ENCODE assay signal across 17 cellular contexts in genomic region chr12:114443607-114444421, GRCh38. TPM values are rescaled to one million over a fixed set of nuclear protein-coding genes. Genes with fewer than 3 reads are reported as not detected.
DNase-seq lines count a peak whose midpoint lies in the region; ATAC-seq and TF ChIP-seq lines count a peak whose summit lies in the region.
"Had no signal": no experiment of that assay in that cellular context is flagged by ENCODE, and none has a peak within 500 bp of the region (broad histone marks: within the 10 kb centered on the region; RNA-seq: fewer than 3 reads in every experiment).

No MANE protein-coding gene starts in this region.

- H4K5ac ChIP-seq in H9 (ENCODE audit: insufficient read length, low read depth, low read length), result no peak overlapping the region

- intact Hi-C loops in left ventricle myocardium superior (cut with micrococcal nuclease), result no loop called here
- intact Hi-C loops in activated naive CD4-positive, alpha-beta T cell treated with anti-CD3 and anti-CD28 coated beads for 36 hours (cut with micrococcal nuclease), result loop anchor here (10.0 kb wide), 1 partner anchor 969 kb away; the partner anchor contains the start of gene LHX5

- H3T11ph ChIP-seq in H9 (ENCODE audit: low read length), result no peak overlapping the region

- peaks cover 6% of the 10 kb centered on the region for H3F3A ChIP-seq in neural progenitor cell (ENCODE audit: low read depth)

- H3K23ac ChIP-seq in H9 (ENCODE audit: insufficient read length, low read depth, low read length), result no peak overlapping the region

- H3K4me1 Mint-ChIP-seq in H9 (peaks cover 12 to 44% of the 10 kb centered on the region in 2 experiments), neural progenitor cell (no peaks in the 10 kb centered on the region)
- H3K4me1 Mint-ChIP-seq in activated naive CD4-positive, alpha-beta T cell treated with anti-CD3 and anti-CD28 coated beads for 36 hours (ENCODE audit: low read depth), result no peaks in the 10 kb centered on the region

- DNase-seq in H9 (peak; percentile 53), coronary artery (ENCODE audit: low spot score) (no peak), left ventricle myocardium superior (peak; percentile 52), neural progenitor cell (ENCODE audit: low spot score) (peak; percentile 59), globus pallidus (ENCODE audit: low spot score) (no peak)
- no peak for DNase-seq in stimulated activated CD4-positive, alpha-beta T cell treated with anti-CD3 and anti-CD28 coated beads, Interleukin-4, amount 100 ng/mL, for 1 hour
- no peak for DNase-seq in activated naive CD4-positive, alpha-beta T cell treated with anti-CD3 and anti-CD28 coated beads for 36 hours
- DNase-seq: AML-193, Caco-2, DMS53, NCI-H1092, NCI-H1930, NCI-H510A, Peyer's patch, SIG-M5 had no signal

- H3K9me3 Mint-ChIP-seq in H9 (peaks cover 0 to 15% of the 10 kb centered on the region in 2 experiments; a peak in 2 of 5 replicates), neural progenitor cell (no peaks in the 10 kb centered on the region)
- no peaks in the 10 kb centered on the region for H3K9me3 Mint-ChIP-seq in activated naive CD4-positive, alpha-beta T cell treated with anti-CD3 and anti-CD28 coated beads for 36 hours

- H3K9ac ChIP-seq in H9 (ENCODE audit: extremely low read depth, insufficient read length, low read length), result no peak overlapping the region
- H3K9ac ChIP-seq in neural progenitor cell, result no peak overlapping the region
- H3K9ac ChIP-seq: KMS-11 had no signal

- peak overlapping the region; percentile 16 for H3K4me3 ChIP-seq in coronary artery
- H3K4me3 ChIP-seq in neural progenitor cell, result no peak overlapping the region
- H3K4me3 ChIP-seq: Peyer's patch had no signal

- no peak overlapping the region for H3K14ac ChIP-seq in H9 (ENCODE audit: insufficient read depth, low read length)

- TF ChIP-seq CTCF in H9 (conservative IDR thresholded peaks at IDR 0.05), result no peak
- no peak for TF ChIP-seq CTCF in coronary artery (IDR thresholded peaks at IDR 0.05)
- no peak for TF ChIP-seq CTCF in neural progenitor cell (IDR thresholded peaks at IDR 0.05)

- H3K79me2 ChIP-seq in H9 (ENCODE audit: insufficient read depth, low read length), result no peaks in the 10 kb centered on the region
- H3K79me2 ChIP-seq in neural progenitor cell (ENCODE audit: low read depth), result no peaks in the 10 kb centered on the region

- H4K20me1 ChIP-seq in H9 (ENCODE audit: control insufficient read depth, insufficient read depth, insufficient read length), result peaks cover 2% of the 10 kb centered on the region
- peaks cover 100% of the 10 kb centered on the region for H4K20me1 ChIP-seq in neural progenitor cell (ENCODE audit: low read depth)

- no peak overlapping the region for H2AK5ac ChIP-seq in H9 (ENCODE audit: insufficient read length, low read length)

- H3K27ac Mint-ChIP-seq in H9, result no peak overlapping the region
- H3K27ac Mint-ChIP-seq in neural progenitor cell, result no peak overlapping the region
- H3K27ac Mint-ChIP-seq in activated naive CD4-positive, alpha-beta T cell treated with anti-CD3 and anti-CD28 coated beads for 36 hours, result no peak overlapping the region

- H3K27me3 ChIP-seq in H9 (ENCODE audit: insufficient read depth, low read length) (peaks cover 99% of the 10 kb centered on the region), neural progenitor cell (peaks cover 100% of the 10 kb centered on the region)

- H3K4me2 ChIP-seq in H9 (ENCODE audit: insufficient read depth, insufficient read length, low read length) (no peak overlapping the region), neural progenitor cell (no peak overlapping the region)
- H3K4me2 ChIP-seq: KMS-11 had no signal

- no peaks in the 10 kb centered on the region for H3K4me1 ChIP-seq in H9 (ENCODE audit: insufficient read depth, low read length)
- no peaks in the 10 kb centered on the region for H3K4me1 ChIP-seq in neural progenitor cell
- H3K4me1 ChIP-seq: Caco-2, Peyer's patch had no signal

- ATAC-seq in left ventricle myocardium superior, result peak; percentile 44

- no peak overlapping the region for H2BK5ac ChIP-seq in H9 (ENCODE audit: insufficient read length, low read length)

- H2BK15ac ChIP-seq in H9 (ENCODE audit: low read depth, low read length), result no peak overlapping the region

- no peak overlapping the region for H2BK12ac ChIP-seq in H9 (ENCODE audit: insufficient read length, low read depth, low read length)

- H2AFZ ChIP-seq in H9 (ENCODE audit: low read length) (no peak overlapping the region), neural progenitor cell (replicated peaks) (no peak overlapping the region)

- H3K9me3 ChIP-seq in H9 (ENCODE audit: control insufficient read depth, low read depth, low read length) (no peaks in the 10 kb centered on the region), neural progenitor cell (ENCODE audit: low read depth) (no peaks in the 10 kb centered on the region)
- H3K9me3 ChIP-seq: Caco-2, Peyer's patch had no signal

- H3K27me3 Mint-ChIP-seq in H9 (ENCODE audit: low read depth) (peaks cover 100% of the 10 kb centered on the region), neural progenitor cell (ENCODE audit: insufficient read depth, low read depth) (peaks cover 84% of the 10 kb centered on the region)
- peaks cover 74% of the 10 kb centered on the region for H3K27me3 Mint-ChIP-seq in activated naive CD4-positive, alpha-beta T cell treated with anti-CD3 and anti-CD28 coated beads for 36 hours (ENCODE audit: low read depth)

- H3K79me1 ChIP-seq in H9 (ENCODE audit: insufficient read depth, low read depth, low read length, poor library complexity, severe bottlenecking), result no peaks in the 10 kb centered on the region

- H3K36me3 ChIP-seq in neural progenitor cell, result no peaks in the 10 kb centered on the region
- H3K36me3 ChIP-seq: Peyer's patch had no signal

- H3K27ac ChIP-seq in H9 (ENCODE audit: insufficient read length, low read depth, low read length) (no peak overlapping the region), coronary artery (no peak overlapping the region), neural progenitor cell (no peak overlapping the region)
- H3K27ac ChIP-seq: KMS-11, Peyer's patch had no signal

- no peak overlapping the region for H3K4me3 Mint-ChIP-seq in H9
- no peak overlapping the region for H3K4me3 Mint-ChIP-seq in neural progenitor cell
- no peak overlapping the region for H3K4me3 Mint-ChIP-seq in activated naive CD4-positive, alpha-beta T cell treated with anti-CD3 and anti-CD28 coated beads for 36 hours

- CTCF ChIA-PET in activated naive CD4-positive, alpha-beta T cell treated with anti-CD3 and anti-CD28 coated beads for 36 hours (lab: Charles Lee), result no interaction called here

- H3K56ac ChIP-seq in H9 (ENCODE audit: insufficient read length, low read depth, low read length), result no peak overlapping the region

- H4K8ac ChIP-seq in H9 (replicated peaks; ENCODE audit: insufficient read length, low read depth, low read length), result no peak overlapping the region

- H2BK20ac ChIP-seq in H9 (ENCODE audit: low read depth, low read length, poor library complexity, severe bottlenecking), result no peak overlapping the region

- H3K36me3 Mint-ChIP-seq in H9 (ENCODE audit: insufficient read depth in 1 of 3, low read depth in 3 of 3) (no peaks in the 10 kb centered on the region), neural progenitor cell (no peaks in the 10 kb centered on the region)
- no peaks in the 10 kb centered on the region for H3K36me3 Mint-ChIP-seq in activated naive CD4-positive, alpha-beta T cell treated with anti-CD3 and anti-CD28 coated beads for 36 hours (ENCODE audit: low read depth)

- H3K4ac ChIP-seq in H9 (ENCODE audit: low read depth, low read length), result no peak overlapping the region

- no peak overlapping the region for H3K18ac ChIP-seq in H9 (ENCODE audit: insufficient read length, low read depth, low read length)

- H4K91ac ChIP-seq in H9 (ENCODE audit: insufficient read length, low read depth, low read length), result no peak overlapping the region

- no peaks in the 10 kb centered on the region for H3K23me2 ChIP-seq in H9 (ENCODE audit: insufficient read length, low read depth, low read length, poor library complexity, severe bottlenecking)

- H2BK120ac ChIP-seq in H9 (ENCODE audit: low read depth, low read length, poor library complexity, severe bottlenecking), result no peak overlapping the region

- no CpG with 5 or more reads among the region's 53 CpGs for WGBS in H9 (ENCODE audit: extremely low coverage, insufficient read length, low lambda C conversion rate)

RNA-seq across cellular contexts. Expression of gene TBX5, which starts 37.9 kb away (rescaled TPM):
- not detected in 2 replicates for total RNA-seq in H9 (2021)
- total RNA-seq in left ventricle myocardium superior, result 73.5 TPM
- not detected in 2 replicates for total RNA-seq in neural progenitor cell (ENCODE audit: low replicate concordance)
- total RNA-seq in activated naive CD4-positive, alpha-beta T cell treated with anti-CD3 and anti-CD28 coated beads for 36 hours, result not detected
- total RNA-seq: Caco-2, MCF 10A, Peyer's patch had no signal

Comparison
In these comparisons a context has a peak if more than half of its experiments do, and no peak if none do; other contexts are left out.
1. DNase-seq: peak in H9 (single experiment), left ventricle myocardium superior (single experiment) and neural progenitor cell (single experiment); none in coronary artery (single experiment), globus pallidus (single experiment), stimulated activated CD4-positive, alpha-beta T cell treated with anti-CD3 and anti-CD28 coated beads, Interleukin-4, amount 100 ng/mL, for 1 hour (single experiment) and activated naive CD4-positive, alpha-beta T cell treated with anti-CD3 and anti-CD28 coated beads for 36 hours (single experiment).
2. RNA of gene TBX5, which starts 37.9 kb away (total RNA-seq): 73.5 TPM in left ventricle myocardium superior (single experiment); not detected in H9, not detected in neural progenitor cell and not detected in activated naive CD4-positive, alpha-beta T cell treated with anti-CD3 and anti-CD28 coated beads for 36 hours; every median in the first group is over 10 times any median in the second.